Comparison of ENCODE assay signal across 8 cellular contexts in genomic region chr5:2038337-2039179, GRCh38.
A peak's percentile ranks its signal among the peaks of the same experiment; 100 is the strongest.
DNase-seq lines count a peak whose midpoint lies in the region; ATAC-seq and TF ChIP-seq lines count a peak whose summit lies in the region.

No MANE protein-coding gene starts in this region.

- peak; percentile 96 for ATAC-seq in GM18867 (IDR thresholded peaks at IDR 0.05; ENCODE audit: unreplicated experiment)
- peak; percentile 89 for ATAC-seq in HG03097 (IDR thresholded peaks at IDR 0.05; ENCODE audit: low FRiP score, unreplicated experiment)
- ATAC-seq in stimulated activated effector memory CD8-positive, alpha-beta T cell treated with anti-CD3 and anti-CD28 coated beads, Interleukin-12 subunit alpha, Interleukin-12 subunit beta, amount 100 ng/mL, for 72 hours = peak; percentile 89

- CTCF ChIA-PET in AG04450 (lab: Charles Lee) = interaction anchor here (0.6 to 5.3 kb wide), 7 partner anchors 11 to 398 kb away, joined by 3 to 75 read pairs (median 4); no protein-coding TSS in a partner anchor

- no peaks in the 10 kb centered on the region for H3K36me3 Mint-ChIP-seq in stimulated activated effector memory CD8-positive, alpha-beta T cell treated with anti-CD3 and anti-CD28 coated beads, Interleukin-12 subunit alpha, Interleukin-12 subunit beta, amount 100 ng/mL, for 72 hours

- H3K4me1 ChIP-seq in mucosa of rectum (ENCODE audit: control insufficient read depth in 2 of 2, insufficient read depth in 2 of 2, low read length in 2 of 2) = no peaks in the 10 kb centered on the region

- no peaks in the 10 kb centered on the region for H3K36me3 ChIP-seq in mucosa of rectum (ENCODE audit: control insufficient read depth in 2 of 2, insufficient read depth in 2 of 2, low read length in 2 of 2)

- H3K4me3 ChIP-seq in AG04450 (ENCODE audit: low read depth, low read length) (peak overlapping the region; percentile 29; the same call in 1 of the 2 replicates), epithelial cell of esophagus (ENCODE audit: low read length) (peak overlapping the region; percentile 22), mucosa of rectum (ENCODE audit: low read length in 2 of 2) (peak overlapping the region; percentile 30 to 31)

- H3K4me1 Mint-ChIP-seq in stimulated activated effector memory CD8-positive, alpha-beta T cell treated with anti-CD3 and anti-CD28 coated beads, Interleukin-12 subunit alpha, Interleukin-12 subunit beta, amount 100 ng/mL, for 72 hours = no peaks in the 10 kb centered on the region

- H3K27ac ChIP-seq in AG04450 (ENCODE audit: low read depth, low read length) (no peak overlapping the region), mucosa of rectum (ENCODE audit: low read depth in 2 of 2, low read length in 2 of 2) (no peak overlapping the region)

- DNase-seq in AG04450 (ENCODE audit: low read depth, low spot score) (no peak), NCI-H510A treated with DMSO at 0.1 percent for 48 hours (lab: John Stamatoyannopoulos, UW) (peak; percentile 29), epithelial cell of esophagus (ENCODE audit: low read depth) (peak; percentile 37)
- peak; percentile 25 to 43 (median 30) for DNase-seq in activated CD8-positive, alpha-beta memory T cell treated with anti-CD3 and anti-CD28 coated beads for 48 hours (ENCODE audit: low read depth in 2 of 3, low spot score in 2 of 3)
- DNase-seq in stimulated activated effector memory CD8-positive, alpha-beta T cell treated with anti-CD3 and anti-CD28 coated beads, Interleukin-12 subunit alpha, Interleukin-12 subunit beta, amount 100 ng/mL, for 72 hours (ENCODE audit: low spot score in 2 of 2) = peak; percentile 68 to 82

- TF ChIP-seq CTCF in AG04450 (IDR thresholded peaks at IDR 0.05; ENCODE audit: low read depth, low read length) = peak; percentile 56
- peak; percentile 43 for TF ChIP-seq CTCF in epithelial cell of esophagus (IDR thresholded peaks at IDR 0.05; ENCODE audit: insufficient read depth, low read depth, low read length, missing control alignments)

- no peaks in the 10 kb centered on the region for H3K9me3 ChIP-seq in AG04450 (ENCODE audit: control insufficient read depth, insufficient read depth, low read length)
- H3K9me3 ChIP-seq in mucosa of rectum (ENCODE audit: control insufficient read depth in 2 of 2, low read length in 2 of 2) = no peaks in the 10 kb centered on the region

- H3K4me3 Mint-ChIP-seq in stimulated activated effector memory CD8-positive, alpha-beta T cell treated with anti-CD3 and anti-CD28 coated beads, Interleukin-12 subunit alpha, Interleukin-12 subunit beta, amount 100 ng/mL, for 72 hours = peak overlapping the region; percentile 64

- no peak overlapping the region for H3K9ac ChIP-seq in mucosa of rectum (ENCODE audit: low read depth in 1 of 2, low read length in 2 of 2)

- H3K27ac Mint-ChIP-seq in stimulated activated effector memory CD8-positive, alpha-beta T cell treated with anti-CD3 and anti-CD28 coated beads, Interleukin-12 subunit alpha, Interleukin-12 subunit beta, amount 100 ng/mL, for 72 hours = no peak overlapping the region

- POLR2A ChIA-PET in AG04450 (lab: Yijun Ruan, JAX) = no interaction called here

- no peaks in the 10 kb centered on the region for H3K9me3 Mint-ChIP-seq in stimulated activated effector memory CD8-positive, alpha-beta T cell treated with anti-CD3 and anti-CD28 coated beads, Interleukin-12 subunit alpha, Interleukin-12 subunit beta, amount 100 ng/mL, for 72 hours

- H3K27me3 ChIP-seq in AG04450 (ENCODE audit: control insufficient read depth, insufficient read depth, low read length) (peaks cover 2% of the 10 kb centered on the region), mucosa of rectum (ENCODE audit: control insufficient read depth in 2 of 2, insufficient read depth in 2 of 2, low read length in 2 of 2) (no peaks in the 10 kb centered on the region)
